ENCODE assay signal across 9 cellular contexts in the genomic region with DNA sequence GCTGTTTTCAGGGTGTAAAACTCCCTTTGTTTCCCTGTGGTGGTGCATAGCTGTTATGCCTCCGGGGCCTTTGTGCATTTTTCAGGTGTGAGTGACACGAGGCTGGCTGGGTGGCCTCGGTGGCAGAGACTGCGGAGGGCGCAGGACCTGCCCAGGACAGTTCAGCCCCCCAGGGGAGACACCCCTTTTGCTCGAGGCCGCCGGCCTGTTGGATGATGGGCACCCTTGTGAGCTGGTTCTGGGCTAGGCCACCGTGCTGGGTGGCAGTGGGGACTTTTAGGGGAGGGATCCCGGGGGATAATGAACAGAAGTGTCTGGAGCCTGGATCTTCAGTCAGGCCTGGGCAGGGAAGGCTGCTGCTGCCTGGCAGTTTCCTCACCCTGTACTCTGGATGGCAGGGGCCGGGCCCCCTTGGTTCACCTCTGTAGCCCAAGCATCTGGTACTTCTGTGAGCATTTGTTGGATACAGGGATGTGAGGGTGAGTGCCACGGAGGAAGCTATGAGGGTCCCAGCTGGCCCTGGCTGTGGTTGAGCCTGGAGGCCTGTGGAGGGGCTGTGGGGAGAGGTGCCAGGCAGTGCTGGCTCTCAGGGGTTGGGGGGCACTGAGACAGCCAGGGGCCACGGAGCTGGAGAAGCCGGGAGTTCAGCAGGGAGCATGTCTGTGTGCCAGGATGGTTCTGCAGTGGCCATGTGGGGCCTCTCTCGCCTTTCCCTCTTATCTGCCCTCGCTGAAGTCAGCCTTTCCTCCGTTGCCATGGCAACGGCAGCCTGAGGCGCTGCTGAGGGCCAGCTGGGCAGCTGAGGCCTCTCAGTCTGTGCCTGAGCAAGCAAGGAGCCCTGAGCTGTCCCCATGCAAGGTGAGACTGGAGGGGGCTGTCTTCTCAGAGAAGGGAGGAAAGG. TPM values are rescaled to one million over a fixed set of nuclear protein-coding genes. Genes with fewer than 3 reads are reported as not detected.
DNase-seq lines count a peak whose midpoint lies in the region; TF ChIP-seq lines count a peak whose summit lies in the region.
"Had no signal": no experiment of that assay in that cellular context is flagged by ENCODE, and none has a peak within 500 bp of the region (broad histone marks: within the 10 kb centered on the region; RNA-seq: fewer than 3 reads in every experiment).

No MANE protein-coding gene starts in this region.

- H3K27ac ChIP-seq in ectodermal cell (ENCODE audit: insufficient read depth, low read depth, low read length, poor library complexity, severe bottlenecking) (peak overlapping the region; percentile 44), Peyer's patch (no peak overlapping the region), stomach (no peak overlapping the region)
- H3K27ac ChIP-seq: VCaP had no signal

- no peak overlapping the region for H2AFZ ChIP-seq in neuron (ENCODE audit: low read depth, low read length)

- TF ChIP-seq POLR2A in Peyer's patch (IDR thresholded peaks at IDR 0.05): no peak
- TF ChIP-seq POLR2A in stomach (IDR thresholded peaks at IDR 0.05): no peak

- intact Hi-C loops in stomach (cut with DNase I; ENCODE audit: low total_unique reads): no loop called here

- H3K9me3 ChIP-seq in ectodermal cell (ENCODE audit: control insufficient read depth, low read length) (no peaks in the 10 kb centered on the region), neuron (ENCODE audit: low read length) (no peaks in the 10 kb centered on the region), Peyer's patch (no peaks in the 10 kb centered on the region), stomach (no peaks in the 10 kb centered on the region)

- H3K4me1 Mint-ChIP-seq in activated T-cell treated with anti-CD3 and anti-CD28 coated beads, Interleukin-2, amount 50 U/mL, for 24 hours (ENCODE audit: low read depth): peaks cover 8% of the 10 kb centered on the region

- no peak overlapping the region for H3K4me3 Mint-ChIP-seq in activated T-cell treated with anti-CD3 and anti-CD28 coated beads, Interleukin-2, amount 50 U/mL, for 24 hours

- no peaks in the 10 kb centered on the region for H3K9me3 Mint-ChIP-seq in activated T-cell treated with anti-CD3 and anti-CD28 coated beads, Interleukin-2, amount 50 U/mL, for 24 hours

- DNase-seq in DMS79 (lab: John Stamatoyannopoulos, UW) (peak; percentile 80), NCI-H446 treated with DMSO at 0.1 percent for 48 hours (lab: John Stamatoyannopoulos, UW) (peak; percentile 52), Peyer's patch (no peak), stomach (no peak)
- DNase-seq in stimulated activated naive CD4-positive, alpha-beta T cell treated with Interleukin-2 at 50 U/mL for 16 hours (lab: John Stamatoyannopoulos, UW): no peak
- no peak for DNase-seq in activated T-cell treated with anti-CD3 and anti-CD28 coated beads, Interleukin-2, amount 50 U/mL, for 24 hours

- TF ChIP-seq EP300 in stomach (IDR thresholded peaks at IDR 0.05): no peak

- H3K4me1 ChIP-seq in ectodermal cell (ENCODE audit: control insufficient read depth, insufficient read depth, low read length) (peaks cover 47% of the 10 kb centered on the region), neuron (ENCODE audit: insufficient read depth, low read length) (peaks cover 50% of the 10 kb centered on the region), Peyer's patch (no peaks in the 10 kb centered on the region), stomach (peaks cover 0 to 24% (median 11%) of the 10 kb centered on the region in 4 donors)

- no peak for TF ChIP-seq CTCF in Peyer's patch (IDR thresholded peaks at IDR 0.05)
- no peak for TF ChIP-seq CTCF in stomach (IDR thresholded peaks at IDR 0.05)

- H3K27ac Mint-ChIP-seq in activated T-cell treated with anti-CD3 and anti-CD28 coated beads, Interleukin-2, amount 50 U/mL, for 24 hours: no peak overlapping the region

- H3K27me3 Mint-ChIP-seq in activated T-cell treated with anti-CD3 and anti-CD28 coated beads, Interleukin-2, amount 50 U/mL, for 24 hours: peaks cover 15% of the 10 kb centered on the region

- H3K36me3 ChIP-seq in ectodermal cell (ENCODE audit: control insufficient read depth, insufficient read depth, low read length): no peaks in the 10 kb centered on the region
- H3K36me3 ChIP-seq in neuron (ENCODE audit: insufficient read depth, low read length): no peaks in the 10 kb centered on the region
- H3K36me3 ChIP-seq in Peyer's patch: no peaks in the 10 kb centered on the region
- peaks cover 0 to 12% (median 0%) of the 10 kb centered on the region in 4 donors for H3K36me3 ChIP-seq in stomach

- H3K27me3 ChIP-seq in ectodermal cell (ENCODE audit: control insufficient read depth, insufficient read depth, low read length, poor library complexity, severe bottlenecking) (peaks cover 4% of the 10 kb centered on the region), neuron (ENCODE audit: insufficient read depth, low read length) (no peaks in the 10 kb centered on the region), Peyer's patch (no peaks in the 10 kb centered on the region), stomach (no peaks in the 10 kb centered on the region)

- H3K36me3 Mint-ChIP-seq in activated T-cell treated with anti-CD3 and anti-CD28 coated beads, Interleukin-2, amount 50 U/mL, for 24 hours (ENCODE audit: low read depth): no peaks in the 10 kb centered on the region

- 56 to 57% methylated on average over 19 of the region's 19 CpGs for WGBS in ectodermal cell, 2 experiments
- WGBS in stomach, 5 donors: 51 to 66% (median 54%) methylated on average over 8 to 19 of the region's 19 CpGs

- H3K4me3 ChIP-seq in ectodermal cell (ENCODE audit: insufficient read depth, low read depth, low read length) (no peak overlapping the region), neuron (ENCODE audit: low read length) (peak overlapping the region; percentile 11), Peyer's patch (no peak overlapping the region), stomach (no peak overlapping the region)

RNA-seq across cellular contexts. Expression of a gene that starts 49.0 kb away (rescaled TPM):
- polyA plus RNA-seq in ectodermal cell (2013, experiment 1 of 4): not detected
- polyA plus RNA-seq in ectodermal cell (2013, experiment 2 of 4): 0.18 TPM
- polyA plus RNA-seq in ectodermal cell (2013, experiment 3 of 4): not detected
- 0.16 TPM for polyA plus RNA-seq in ectodermal cell (2013, experiment 4 of 4)
- total RNA-seq in Peyer's patch (under 1 TPM in 1 of 4 donors, not detected in 3; 0.88 TPM), stomach (1 to 10 TPM in 1 of 5 donors, under 1 TPM in 1, not detected in 3; 0.55 to 3.6 TPM)
- polyA plus RNA-seq in stomach: under 1 TPM; 0.12 to 0.31 (median 0.25) TPM

Comparison
In these comparisons a context has a peak if more than half of its experiments do, and no peak if none do; other contexts are left out.
1. DNase-seq: peak in DMS79 (single experiment) and NCI-H446 treated with DMSO at 0.1 percent for 48 hours (single experiment); none in Peyer's patch (0 of 3), stimulated activated naive CD4-positive, alpha-beta T cell treated with Interleukin-2 at 50 U/mL for 16 hours (single experiment), stomach (single experiment) and activated T-cell treated with anti-CD3 and anti-CD28 coated beads, Interleukin-2, amount 50 U/mL, for 24 hours (single experiment).